1 cellular context compared by ENCODE assay signal in the genomic region with DNA sequence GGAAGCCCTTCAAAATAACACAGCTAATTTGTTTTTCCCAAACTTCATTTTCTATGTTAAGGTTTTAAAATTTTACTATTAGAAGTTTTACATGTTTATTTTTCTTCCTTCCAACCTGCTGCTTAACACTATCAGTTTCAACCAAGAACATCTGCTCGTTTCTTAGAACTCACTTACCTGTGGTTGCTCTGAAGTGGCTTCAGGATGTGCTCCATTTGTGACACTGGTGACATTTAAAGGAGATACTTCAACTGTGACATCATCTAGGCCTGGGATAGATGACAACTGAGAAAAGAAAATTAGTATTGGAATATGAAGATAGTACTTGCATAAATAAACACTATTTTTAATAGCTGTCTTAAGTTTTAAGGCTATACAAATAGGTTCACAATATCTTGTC.
TF ChIP-seq lines count a peak whose summit lies in the region.

No MANE protein-coding gene starts in this region.

TF ChIP-seq in HepG2, 621 proteins besides CTCF, POLR2A, EP300 and RAD21 (continued from another document):
- TF ChIP-seq ZKSCAN1 (IDR thresholded peaks at IDR 0.05; ENCODE audit: low read length) = no peak
- no peak for TF ChIP-seq FOXA1 (IDR thresholded peaks at IDR 0.05)
- no peak for TF ChIP-seq FOXA1 (CRISPR knock-in tag; IDR thresholded peaks at IDR 0.05)
- TF ChIP-seq ELF4 (CRISPR knock-in tag; IDR thresholded peaks at IDR 0.05; ENCODE audit: borderline replicate concordance) = no peak
- TF ChIP-seq ATF1 (CRISPR knock-in tag; IDR thresholded peaks at IDR 0.05) = no peak
- TF ChIP-seq JUNB (CRISPR knock-in tag; IDR thresholded peaks at IDR 0.05; ENCODE audit: borderline replicate concordance) = no peak
- TF ChIP-seq, protein P1, sequence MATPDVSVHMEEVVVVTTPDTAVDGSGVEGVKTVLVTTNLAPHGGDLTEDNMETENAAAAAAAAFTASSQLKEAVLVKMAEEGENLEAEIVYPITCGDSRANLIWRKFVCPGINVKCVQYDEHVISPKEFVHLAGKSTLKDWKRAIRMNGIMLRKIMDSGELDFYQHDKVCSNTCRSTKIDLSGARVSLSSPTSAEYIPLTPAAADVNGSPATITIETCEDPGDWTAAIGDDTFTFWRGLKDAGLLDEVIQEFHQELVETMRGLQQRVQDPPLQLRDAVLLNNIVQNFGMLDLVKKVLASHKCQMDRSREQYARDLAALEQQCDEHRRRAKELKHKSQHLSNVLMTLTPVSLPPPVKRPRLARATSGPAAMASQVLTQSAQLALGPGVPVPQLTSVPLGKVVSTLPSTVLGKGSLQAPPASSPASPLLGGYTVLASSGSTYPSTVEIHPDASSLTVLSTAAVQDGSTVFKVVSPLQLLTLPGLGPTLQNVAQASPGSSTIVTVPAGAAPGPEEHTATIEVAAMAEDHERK (CRISPR knock-in tag; IDR thresholded peaks at IDR 0.05; ENCODE audit: low read depth) = no peak
- no peak for TF ChIP-seq ATM (IDR thresholded peaks at IDR 0.05; ENCODE audit: borderline replicate concordance)
- TF ChIP-seq FOSL2 (CRISPR knock-in tag; IDR thresholded peaks at IDR 0.05) = no peak
- no peak for TF ChIP-seq NFAT5 (CRISPR knock-in tag; IDR thresholded peaks at IDR 0.05)
- no peak for TF ChIP-seq HNF4A (CRISPR knock-in tag; IDR thresholded peaks at IDR 0.05)
- no peak for TF ChIP-seq ZNF205 (CRISPR knock-in tag; IDR thresholded peaks at IDR 0.05)
- TF ChIP-seq PRDM15 (CRISPR knock-in tag; IDR thresholded peaks at IDR 0.05) = no peak
TF ChIP-seq in HepG2: peak in this region for 0.
